In genomic region chr4:70915048-70915815, GRCh38 we compare ENCODE assay signal across 13 cellular contexts. TPM values are rescaled to one million over a fixed set of nuclear protein-coding genes. Genes with fewer than 3 reads are reported as not detected.
A peak's percentile ranks its signal among the peaks of the same experiment; 100 is the strongest.
DNase-seq lines count a peak whose midpoint lies in the region; ATAC-seq and TF ChIP-seq lines count a peak whose summit lies in the region.
"Had no signal": no experiment of that assay in that cellular context is flagged by ENCODE, and none has a peak within 500 bp of the region (broad histone marks: within the 10 kb centered on the region; RNA-seq: fewer than 3 reads in every experiment).

No MANE protein-coding gene starts in this region.

- H3K36me3 Mint-ChIP-seq in HFFc6 (ENCODE audit: low read depth) (peaks cover 14% of the 10 kb centered on the region), Calu3 (ENCODE audit: insufficient read depth, unreplicated experiment) (no peaks in the 10 kb centered on the region)

- CTCF ChIA-PET in Calu3 (lab: Charles Lee), result no interaction called here

- H3K27ac Mint-ChIP-seq in HFFc6 (peak overlapping the region; percentile 69), Calu3 (ENCODE audit: unreplicated experiment) (no peak overlapping the region)
- H3K27ac Mint-ChIP-seq: activated CD8-positive, alpha-beta T cell treated with anti-CD3 and anti-CD28 coated beads, Interleukin-2, amount 10 ng/mL, durations not matched to agents 7 days and 5 days had no signal

- H3K4me2 ChIP-seq in skeletal muscle satellite cell (ENCODE audit: low read length), result peak overlapping the region; percentile 60

- peak overlapping the region; percentile 68 for H3K27ac ChIP-seq in RWPE2 (ENCODE audit: poor library complexity, severe bottlenecking)
- H3K27ac ChIP-seq: pancreas, SK-N-MC had no signal

- no TSS peak for BruUV-seq in Calu3 (replicated peaks; lab: Mats Ljungman, UMichigan)

- no peak overlapping the region for H3K9ac ChIP-seq in skeletal muscle satellite cell (ENCODE audit: low read depth, low read length)

- H3K4me1 ChIP-seq in RWPE2 (ENCODE audit: insufficient read depth, poor library complexity, severe bottlenecking), result peaks cover 12% of the 10 kb centered on the region
- H3K4me1 ChIP-seq in skeletal muscle satellite cell (ENCODE audit: control insufficient read depth, insufficient read depth, low read length), result peaks cover 14% of the 10 kb centered on the region

- H3K4me3 Mint-ChIP-seq in HFFc6, result peak overlapping the region; percentile 61
- no peak overlapping the region for H3K4me3 Mint-ChIP-seq in Calu3 (ENCODE audit: low read depth, unreplicated experiment)
- H3K4me3 Mint-ChIP-seq: activated CD8-positive, alpha-beta T cell treated with anti-CD3 and anti-CD28 coated beads, Interleukin-2, amount 10 ng/mL, durations not matched to agents 7 days and 5 days had no signal

- H3K9me3 ChIP-seq in RWPE2 (ENCODE audit: severe bottlenecking), result no peaks in the 10 kb centered on the region
- no peaks in the 10 kb centered on the region for H3K9me3 ChIP-seq in skeletal muscle satellite cell (replicated peaks; ENCODE audit: low read length)
- H3K9me3 ChIP-seq: pancreas had no signal

- H3K4me1 Mint-ChIP-seq in HFFc6 (ENCODE audit: low read depth), result peaks cover 29% of the 10 kb centered on the region
- no peaks in the 10 kb centered on the region for H3K4me1 Mint-ChIP-seq in Calu3 (ENCODE audit: low read depth, unreplicated experiment)

- H3K36me3 ChIP-seq in RWPE2 (ENCODE audit: low read depth) (no peaks in the 10 kb centered on the region), skeletal muscle satellite cell (ENCODE audit: insufficient read depth, low read length) (no peaks in the 10 kb centered on the region)
- H3K36me3 ChIP-seq: pancreas had no signal

- DNase-seq in HFFc6, result peak; percentile 42
- DNase-seq in RWPE2 (ENCODE audit: low spot score), result no peak
- DNase-seq in fibroblast of gingiva (ENCODE audit: low read depth), result peak; percentile 18
- DNase-seq in Calu3, result no peak
- DNase-seq in foreskin melanocyte, result no peak
- no peak for DNase-seq in NCI-H82 treated with DMSO at 0.1 percent for 48 hours (lab: John Stamatoyannopoulos, UW; ENCODE audit: unreplicated experiment)
- DNase-seq: activated CD8-positive, alpha-beta T cell treated with anti-CD3 and anti-CD28 coated beads, Interleukin-2, amount 10 ng/mL, durations not matched to agents 7 days and 5 days; activated gamma-delta T cell; C1 segment of cervical spinal cord; pancreas; stimulated activated CD4-positive, alpha-beta T cell treated with anti-CD3 and anti-CD28 coated beads, Interleukin-12 subunit alpha, Interleukin-12 subunit beta, amount 100 ng/mL, for 4 hours had no signal

- TF ChIP-seq CTCF in HFFc6 (IDR thresholded peaks at IDR 0.05) (no peak), RWPE2 (IDR thresholded peaks at IDR 0.05; ENCODE audit: poor library complexity, severe bottlenecking) (no peak), Calu3 (IDR thresholded peaks at IDR 0.05; ENCODE audit: unreplicated experiment) (no peak)

- ATAC-seq in RWPE2 (ENCODE audit: low read depth), result peak; percentile 89
- ATAC-seq: activated CD8-positive, alpha-beta T cell treated with anti-CD3 and anti-CD28 coated beads, Interleukin-2, amount 10 ng/mL, durations not matched to agents 7 days and 5 days had no signal

- H3K27me3 Mint-ChIP-seq in HFFc6 (ENCODE audit: insufficient read depth) (no peaks in the 10 kb centered on the region; the same call in 1 of the 2 replicates), Calu3 (ENCODE audit: unreplicated experiment) (no peaks in the 10 kb centered on the region)

- H3K9me3 Mint-ChIP-seq in HFFc6, result peaks cover 2% of the 10 kb centered on the region; the same call in 1 of the 2 replicates
- H3K9me3 Mint-ChIP-seq in Calu3 (ENCODE audit: low read depth, unreplicated experiment), result peaks cover 2% of the 10 kb centered on the region

- H3K4me3 ChIP-seq in RWPE2 (ENCODE audit: severe bottlenecking), result peak overlapping the region; percentile 17
- H3K4me3 ChIP-seq in skeletal muscle satellite cell (ENCODE audit: low read length), result peak overlapping the region; percentile 10
- H3K4me3 ChIP-seq: pancreas, SK-N-MC had no signal

- intact Hi-C loops in Calu3 (cut with micrococcal nuclease; ENCODE audit: unreplicated experiment), result no loop called here

- H3K27me3 ChIP-seq in RWPE2 (ENCODE audit: insufficient read depth, poor library complexity, severe bottlenecking) (no peaks in the 10 kb centered on the region), skeletal muscle satellite cell (ENCODE audit: control insufficient read depth, insufficient read depth, low read length) (no peaks in the 10 kb centered on the region)
- H3K27me3 ChIP-seq: pancreas had no signal

RNA-seq across cellular contexts. Expression of gene MOB1B, which starts 13.1 kb away (rescaled TPM):
- 10 to 100 TPM; 26.9 to 37.0 (median 33.8) TPM for total RNA-seq in HFFc6 (2021; fragmentation: NEBNext Ultra II Directional; extraction: Animal tissue kit (Norgen Biotek cat#: 25700))
- 9.2 and 10.9 TPM in 2 replicates for total RNA-seq in skeletal muscle satellite cell (2012; rRNA removed)
- 13.3 and 13.4 TPM in 2 replicates for total RNA-seq in Calu3 (2022)

Comparison
In these comparisons a context has a peak if more than half of its experiments do, and no peak if none do; other contexts are left out.
1. DNase-seq: peak in HFFc6 (single experiment) and fibroblast of gingiva (single experiment); none in RWPE2 (single experiment), Calu3 (single experiment), foreskin melanocyte (single experiment) and NCI-H82 treated with DMSO at 0.1 percent for 48 hours (single experiment).